In the genomic region with DNA sequence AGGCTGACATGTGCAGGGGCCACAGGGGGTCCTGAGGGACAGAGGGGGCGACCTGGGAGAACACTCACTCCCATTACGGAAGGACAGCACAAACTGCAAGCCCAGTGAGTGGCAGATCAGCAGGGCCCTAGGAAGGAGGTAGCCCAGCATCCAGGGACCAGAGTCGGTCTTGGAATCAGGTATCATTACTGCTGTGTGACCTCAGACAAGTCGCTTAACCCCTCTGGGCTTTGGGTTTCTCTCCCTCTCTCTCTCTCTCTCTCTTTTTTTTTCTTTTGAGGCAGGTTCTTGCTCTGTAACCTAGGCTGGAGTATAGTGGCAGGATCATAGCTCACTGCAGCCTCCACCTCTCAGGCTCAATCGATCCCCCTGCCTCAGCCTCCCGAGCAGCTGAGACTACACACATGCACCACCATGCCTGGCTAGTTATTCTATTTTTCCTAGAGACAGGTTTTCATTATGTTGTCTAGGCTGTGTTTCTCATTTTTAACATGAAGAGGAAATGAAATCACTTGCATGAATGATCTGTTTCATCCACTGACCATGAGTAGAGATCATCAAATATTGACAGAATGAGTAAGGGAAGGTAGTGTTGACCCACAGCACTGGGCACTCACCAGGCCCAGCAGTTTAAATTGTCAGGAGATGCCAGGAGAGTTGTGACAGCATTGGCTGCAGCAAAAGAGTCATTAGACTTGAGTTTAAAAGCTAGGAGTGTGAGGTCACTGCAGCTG, we compare ENCODE assay signal across 19 cellular contexts. TPM values are rescaled to one million over a fixed set of nuclear protein-coding genes. Genes with fewer than 3 reads are reported as not detected.
DNase-seq lines count a peak whose midpoint lies in the region; ATAC-seq, FAIRE-seq and TF ChIP-seq lines count a peak whose summit lies in the region.
"Had no signal": no experiment of that assay in that cellular context is flagged by ENCODE, and none has a peak within 500 bp of the region (broad histone marks: within the 10 kb centered on the region; RNA-seq: fewer than 3 reads in every experiment).

No MANE protein-coding gene starts in this region.

- H3K4me1 Mint-ChIP-seq in stimulated activated memory B cell treated with anti-CD40 and anti-IgM and Interleukin-4, amounts not matched to agents 10 μg/mL and 1 μg/mL and 100 μg/mL, for 72 hours: peaks cover 19% of the 10 kb centered on the region

- H3K9me3 Mint-ChIP-seq in stimulated activated memory B cell treated with anti-CD40 and anti-IgM and Interleukin-4, amounts not matched to agents 10 μg/mL and 1 μg/mL and 100 μg/mL, for 72 hours: peaks cover 8% of the 10 kb centered on the region

- no peak overlapping the region for H3K9ac ChIP-seq in OCI-LY3 (ENCODE audit: low read length)
- H3K9ac ChIP-seq: neural progenitor cell had no signal

- H3K36me3 ChIP-seq in OCI-LY3 (replicated peaks; ENCODE audit: low read depth, low read length) (peaks cover 5% of the 10 kb centered on the region), transverse colon (peaks cover 0 to 5% (median 0%) of the 10 kb centered on the region in 4 donors)
- H3K36me3 ChIP-seq: neural progenitor cell had no signal

- in situ Hi-C loops in transverse colon (cut with MboI; ENCODE audit: low pct_ligation_motif_present in 1 of 4, low pct_unique_long_range_greater_than_20kb in 1 of 4, low sequenced_read_pairs in 3 of 4): no loop called here

- 86 to 100% methylated on average over 2 to 4 of the region's 6 CpGs for WGBS in transverse colon (ENCODE audit: low coverage in 1 of 2), 2 donors

- H3K27ac ChIP-seq in OCI-LY3 (ENCODE audit: low read length) (no peak overlapping the region), transverse colon (no peak overlapping the region)
- H3K27ac ChIP-seq: neural progenitor cell had no signal

- no peak overlapping the region for H2AFZ ChIP-seq in OCI-LY3 (ENCODE audit: low read depth, low read length)
- H2AFZ ChIP-seq: neural progenitor cell had no signal

- ATAC-seq in stimulated activated memory B cell treated with anti-CD40 and anti-IgM and Interleukin-4, amounts not matched to agents 10 μg/mL and 1 μg/mL and 100 μg/mL, for 72 hours: no peak
- ATAC-seq: effector memory CD8-positive, alpha-beta T cell had no signal

- TF ChIP-seq EP300 in transverse colon (IDR thresholded peaks at IDR 0.05; ENCODE audit: low read depth): no peak

- H3K27me3 Mint-ChIP-seq in stimulated activated memory B cell treated with anti-CD40 and anti-IgM and Interleukin-4, amounts not matched to agents 10 μg/mL and 1 μg/mL and 100 μg/mL, for 72 hours: no peaks in the 10 kb centered on the region
- H3K27me3 Mint-ChIP-seq: activated naive CD8-positive, alpha-beta T cell treated with anti-CD3 and anti-CD28 coated beads, Interleukin-2, amount 10 ng/mL, durations not matched to agents 7 days and 5 days; activated T-cell treated with anti-CD3 and anti-CD28 coated beads, Interleukin-2, amount 50 U/mL, for 24 hours; effector memory CD8-positive, alpha-beta T cell had no signal

- no peak overlapping the region for H3K4me3 ChIP-seq in OCI-LY3 (ENCODE audit: low read length)
- no peak overlapping the region for H3K4me3 ChIP-seq in transverse colon
- H3K4me3 ChIP-seq: MG63, neural progenitor cell had no signal

- H3K9me3 ChIP-seq in OCI-LY3 (ENCODE audit: insufficient read depth, low read length): 0 out of 2 replicates have a peak, but pooled peaks cover 5% of the 10 kb centered on the region
- peaks cover 8 to 9% of the 10 kb centered on the region in 2 donors for H3K9me3 ChIP-seq in transverse colon

- no peaks in the 10 kb centered on the region for H3K27me3 ChIP-seq in OCI-LY3 (ENCODE audit: low read depth, low read length)
- H3K27me3 ChIP-seq in transverse colon: no peaks in the 10 kb centered on the region
- H3K27me3 ChIP-seq: MG63, neural progenitor cell had no signal

- H3K4me1 ChIP-seq in OCI-LY3 (ENCODE audit: low read length) (peaks cover 18% of the 10 kb centered on the region), transverse colon (no peaks in the 10 kb centered on the region)

- TF ChIP-seq POLR2A in transverse colon (IDR thresholded peaks at IDR 0.05): no peak
- no peak for TF ChIP-seq POLR2A in erythroblast (IDR thresholded peaks at IDR 0.05; ENCODE audit: low read length)

- TF ChIP-seq CTCF in OCI-LY3 (IDR thresholded peaks at IDR 0.05; ENCODE audit: low read depth, low read length) (no peak), transverse colon (IDR thresholded peaks at IDR 0.05) (no peak)

- no peaks in the 10 kb centered on the region for H4K20me1 ChIP-seq in OCI-LY3 (ENCODE audit: insufficient read depth, low read length)

- peaks cover 53% of the 10 kb centered on the region for H3K36me3 Mint-ChIP-seq in stimulated activated memory B cell treated with anti-CD40 and anti-IgM and Interleukin-4, amounts not matched to agents 10 μg/mL and 1 μg/mL and 100 μg/mL, for 72 hours

- no peaks in the 10 kb centered on the region for H3K79me2 ChIP-seq in OCI-LY3 (ENCODE audit: low read length)

- peak overlapping the region; percentile 4 for H3K27ac Mint-ChIP-seq in stimulated activated memory B cell treated with anti-CD40 and anti-IgM and Interleukin-4, amounts not matched to agents 10 μg/mL and 1 μg/mL and 100 μg/mL, for 72 hours
- H3K27ac Mint-ChIP-seq: activated naive CD8-positive, alpha-beta T cell treated with anti-CD3 and anti-CD28 coated beads, Interleukin-2, amount 10 ng/mL, durations not matched to agents 7 days and 5 days; activated T-cell treated with anti-CD3 and anti-CD28 coated beads, Interleukin-2, amount 50 U/mL, for 24 hours; neural progenitor cell had no signal

- H3K4me3 Mint-ChIP-seq in stimulated activated memory B cell treated with anti-CD40 and anti-IgM and Interleukin-4, amounts not matched to agents 10 μg/mL and 1 μg/mL and 100 μg/mL, for 72 hours: no peak overlapping the region
- H3K4me3 Mint-ChIP-seq: activated naive CD8-positive, alpha-beta T cell treated with anti-CD3 and anti-CD28 coated beads, Interleukin-2, amount 10 ng/mL, durations not matched to agents 7 days and 5 days; activated T-cell treated with anti-CD3 and anti-CD28 coated beads, Interleukin-2, amount 50 U/mL, for 24 hours; effector memory CD8-positive, alpha-beta T cell; neural progenitor cell had no signal

- H3K4me2 ChIP-seq in OCI-LY3 (ENCODE audit: low read length): peak overlapping the region; percentile 17; the same call in 1 of the 2 replicates
- H3K4me2 ChIP-seq: neural progenitor cell had no signal

- intact Hi-C loops in transverse colon (cut with DNase I; ENCODE audit: low total_unique reads): no loop called here

- peak; percentile 6 for DNase-seq in NCI-H748 (lab: John Stamatoyannopoulos, UW; ENCODE audit: unreplicated experiment)
- no peak for DNase-seq in NCI-H748 treated with DMSO at 0.1 percent for 48 hours (lab: John Stamatoyannopoulos, UW)
- DNase-seq in iPS-NIHi11 (ENCODE audit: low spot score): no peak
- DNase-seq in transverse colon: no peak
- no peak for DNase-seq in erythroblast (lab: John Stamatoyannopoulos, UW)
- DNase-seq: activated naive CD8-positive, alpha-beta T cell treated with anti-CD3 and anti-CD28 coated beads, Interleukin-2, amount 10 ng/mL, durations not matched to agents 7 days and 5 days; activated T-cell treated with anti-CD3 and anti-CD28 coated beads, Interleukin-2, amount 50 U/mL, for 24 hours; central memory CD4-positive, alpha-beta T cell; effector memory CD8-positive, alpha-beta T cell; MG63; stimulated activated CD4-positive, alpha-beta T cell treated with anti-CD3 and anti-CD28 coated beads, Interleukin-4, amount 100 ng/mL, for 4 hours had no signal

- peak; percentile 99 for FAIRE-seq in islet of Langerhans (lab: Jason Lieb, UNC)
- FAIRE-seq: A204.1, H1 had no signal

RNA-seq across cellular contexts. Expression of a gene that starts 49.4 kb away (rescaled TPM):
- 10 to 100 TPM; 22.1 to 91.1 (median 54.9) TPM for total RNA-seq in transverse colon

RNA-seq across cellular contexts. Expression of a gene that starts 55.6 kb away (rescaled TPM):
- total RNA-seq in transverse colon: under 1 TPM in 2 of 4 donors, not detected in 2; 0.41 to 0.64 TPM
- total RNA-seq: activated naive CD8-positive, alpha-beta T cell treated with anti-CD3 and anti-CD28 coated beads, Interleukin-2, amount 10 ng/mL, durations not matched to agents 7 days and 5 days; mesenteric fat pad; ureter had no signal
